30 cellular contexts compared by ENCODE assay signal in genomic region chr2:202096736-202097135, GRCh38. TPM values are rescaled to one million over a fixed set of nuclear protein-coding genes. Genes with fewer than 3 reads are reported as not detected.
DNase-seq lines count a peak whose midpoint lies in the region; TF ChIP-seq lines count a peak whose summit lies in the region.
"Had no signal": no experiment of that assay in that cellular context is flagged by ENCODE, and none has a peak within 500 bp of the region (broad histone marks: within the 10 kb centered on the region; RNA-seq: fewer than 3 reads in every experiment).

No MANE protein-coding gene starts in this region.

- no peak overlapping the region for H3K4me3 ChIP-seq in endodermal cell (ENCODE audit: low read length)
- H3K4me3 ChIP-seq in coronary artery, result no peak overlapping the region
- no peak overlapping the region for H3K4me3 ChIP-seq in A673 (ENCODE audit: low read depth, low read length, poor library complexity, severe bottlenecking)
- H3K4me3 ChIP-seq: right atrium auricular region, stomach, transverse colon had no signal

- H3K9me3 ChIP-seq in endodermal cell (ENCODE audit: control insufficient read depth, low read length) (no peaks in the 10 kb centered on the region), A673 (ENCODE audit: low read depth, low read length, poor library complexity, severe bottlenecking) (no peaks in the 10 kb centered on the region)
- H3K9me3 ChIP-seq: right atrium auricular region, stomach, transverse colon had no signal

- no TSS peak for BruUV-seq in A673 (replicated peaks; lab: Mats Ljungman, UMichigan)

- WGBS in endodermal cell (ENCODE audit: insufficient coverage in 1 of 2, insufficient read length in 1 of 2), 2 experiments, result 35 to 42% methylated on average over 2 to 3 of the region's 3 CpGs

- no peak overlapping the region for H3K27ac ChIP-seq in endodermal cell (ENCODE audit: low read depth, low read length)
- H3K27ac ChIP-seq in coronary artery, result no peak overlapping the region
- no peak overlapping the region for H3K27ac ChIP-seq in A673 (ENCODE audit: low read depth, low read length, poor library complexity, severe bottlenecking)
- H3K27ac ChIP-seq: KMS-11, right atrium auricular region, stomach, transverse colon had no signal

- TF ChIP-seq CTCF in endodermal cell (conservative IDR thresholded peaks at IDR 0.05) (no peak), coronary artery (IDR thresholded peaks at IDR 0.05) (no peak), A673 (conservative IDR thresholded peaks at IDR 0.05; ENCODE audit: low read depth, low read length) (no peak)

- H3K4me1 ChIP-seq in endodermal cell (ENCODE audit: control insufficient read depth, insufficient read depth, low read length), result peaks cover 8% of the 10 kb centered on the region
- H3K4me1 ChIP-seq in A673 (ENCODE audit: insufficient read depth, low read length, poor library complexity, severe bottlenecking), result peaks cover 7% of the 10 kb centered on the region
- H3K4me1 ChIP-seq: right atrium auricular region, stomach had no signal

- H3K9ac ChIP-seq in endodermal cell (ENCODE audit: extremely low read depth, low read length, poor library complexity, severe bottlenecking), result peak overlapping the region; percentile 9
- H3K9ac ChIP-seq: KMS-11 had no signal

- peak overlapping the region; percentile 86 for H3K27ac Mint-ChIP-seq in endodermal cell
- H3K27ac Mint-ChIP-seq: activated CD8-positive, alpha-beta T cell treated with anti-CD3 and anti-CD28 coated beads for 36 hours had no signal

- H3K36me3 ChIP-seq in endodermal cell (ENCODE audit: control insufficient read depth, insufficient read depth, low read length) (no peaks in the 10 kb centered on the region), A673 (ENCODE audit: insufficient read depth, low read length, poor library complexity, severe bottlenecking) (no peaks in the 10 kb centered on the region)
- H3K36me3 ChIP-seq: right atrium auricular region, stomach, transverse colon had no signal

- peaks cover 43% of the 10 kb centered on the region for H3K4me1 Mint-ChIP-seq in endodermal cell

- DNase-seq in AG08395 (ENCODE audit: low spot score) (peak; percentile 20), HT1080 (ENCODE audit: low read depth) (peak; percentile 52), endodermal cell (peak; percentile 76), left kidney (ENCODE audit: low read depth, low spot score) (peak; percentile 57), coronary artery (ENCODE audit: low spot score) (no peak), CD1c-positive myeloid dendritic cell (ENCODE audit: extremely low spot score) (no peak), NCI-H2107 treated with DMSO at 0.1 percent for 48 hours (lab: John Stamatoyannopoulos, UW; ENCODE audit: unreplicated experiment) (no peak), A673 (ENCODE audit: low spot score) (no peak)
- DNase-seq: activated CD4-positive, CD25-positive, alpha-beta regulatory T cell treated with anti-CD3 and anti-CD28 coated beads, Interleukin-2, amount 50 U/mL, for 72 hours; activated CD8-positive, alpha-beta T cell treated with anti-CD3 and anti-CD28 coated beads for 36 hours; activated gamma-delta T cell treated with Interleukin-2 at 50 U/mL for 16 hours; COR-L47; cortex of kidney; H9; MV-4-11; naive B cell; NCI-H1694 treated with DMSO at 0.1 percent for 48 hours; NCI-H2227 treated with DMSO at 0.1 percent for 48 hours; NCI-H774; OCI-M1; stomach; SW 1271; transverse colon had no signal

- H3K27me3 Mint-ChIP-seq in endodermal cell (ENCODE audit: insufficient read depth), result no peaks in the 10 kb centered on the region

- no peaks in the 10 kb centered on the region for H3K36me3 Mint-ChIP-seq in endodermal cell (ENCODE audit: low read depth)

- POLR2A ChIA-PET in A673 (lab: Charles Lee; ENCODE audit: low non-redundant PET), result no interaction called here

- intact Hi-C loops in A673 (cut with micrococcal nuclease; ENCODE audit: unreplicated experiment), result no loop called here

- H3K4me3 Mint-ChIP-seq in endodermal cell, result no peak overlapping the region
- H3K4me3 Mint-ChIP-seq: activated CD8-positive, alpha-beta T cell treated with anti-CD3 and anti-CD28 coated beads for 36 hours; H9; naive B cell had no signal

- H3K27me3 ChIP-seq in endodermal cell (ENCODE audit: control insufficient read depth, insufficient read depth, low read length, poor library complexity, severe bottlenecking) (no peaks in the 10 kb centered on the region), A673 (replicated peaks; ENCODE audit: insufficient read depth, low read depth, low read length, poor library complexity) (no peaks in the 10 kb centered on the region)
- H3K27me3 ChIP-seq: right atrium auricular region, stomach, transverse colon had no signal

- no peaks in the 10 kb centered on the region for H3K9me3 Mint-ChIP-seq in endodermal cell
- H3K9me3 Mint-ChIP-seq: activated CD8-positive, alpha-beta T cell treated with anti-CD3 and anti-CD28 coated beads for 36 hours; H9 had no signal

- CTCF ChIA-PET in A673 (lab: Charles Lee), result no interaction called here

RNA-seq across cellular contexts. Expression of gene KIAA2012, which starts 23.7 kb away (rescaled TPM):
- total RNA-seq in HT1080 (2014; rRNA removed; shearing (Covaris generic)), result not detected in 2 replicates
- polyA plus RNA-seq in HT1080 (2015; cell fraction: cytosol; rRNA removed), result 0.03 TPM in 1 of 2 replicates, not detected in the other
- not detected in 2 replicates for polyA plus RNA-seq in HT1080 (2015; cell fraction: nucleus; rRNA removed)
- total RNA-seq in endodermal cell (1 to 10 TPM in 1 of 2 donors, under 1 TPM in 1; 0.62 to 1.0 TPM), A673 (2021) (0.13 TPM in 1 of 2 replicates, not detected in the other)
- polyA plus RNA-seq in endodermal cell (2013, experiment 1 of 2), result 0.43 TPM
- polyA plus RNA-seq in endodermal cell (2013, experiment 2 of 2), result 0.33 TPM
- total RNA-seq: A172; activated CD8-positive, alpha-beta T cell treated with anti-CD3 and anti-CD28 coated beads for 36 hours; H9; kidney epithelial cell; lung microvascular endothelial cell; osteocyte; right atrium auricular region; Right ventricle myocardium inferior; transverse colon had no signal

Comparison
In these comparisons a context has a peak if more than half of its experiments do, and no peak if none do; other contexts are left out.
1. DNase-seq: peak in AG08395 (single experiment), HT1080 (single experiment), endodermal cell (single experiment) and left kidney (single experiment); none in coronary artery (single experiment), CD1c-positive myeloid dendritic cell (single experiment), NCI-H2107 treated with DMSO at 0.1 percent for 48 hours (single experiment) and A673 (single experiment).